In the genomic region with DNA sequence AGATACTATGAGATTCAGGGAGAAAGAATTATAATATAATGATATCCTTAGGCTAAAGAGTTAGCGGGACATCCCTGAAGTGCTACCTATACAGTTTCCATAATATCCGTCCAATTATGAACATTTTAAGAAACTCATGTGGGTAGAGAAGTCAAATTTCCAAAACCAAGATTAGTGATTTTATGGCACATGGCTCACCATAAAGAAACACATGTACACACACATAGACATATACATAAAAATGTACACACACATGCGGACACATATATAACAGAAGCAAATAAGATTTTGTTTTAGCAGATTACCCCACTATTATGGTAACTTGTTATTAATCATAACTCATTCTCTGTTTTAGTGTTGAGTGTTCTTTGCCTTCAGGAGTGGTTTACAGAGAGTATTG, we compare ENCODE assay signal across 33 cellular contexts.
"Had no signal": no experiment of that assay in that cellular context is flagged by ENCODE, and none has a peak within 500 bp of the region (broad histone marks: within the 10 kb centered on the region; RNA-seq: fewer than 3 reads in every experiment).

No MANE protein-coding gene starts in this region.

- H3K9me3 ChIP-seq: MG63 had no signal

- DNase-seq: Karpas-422, Kasumi-1, MG63, MM.1S, MV-4-11, NCI-H1048, NCI-H1092, NCI-H1092 treated with DMSO at 0.1 percent for 48 hours, NCI-H1105, NCI-H1105 treated with DMSO at 0.1 percent for 48 hours, NCI-H1417 treated with DMSO at 0.1 percent for 48 hours, NCI-H1436, NCI-H1436 treated with DMSO at 0.1 percent for 48 hours, NCI-H146, NCI-H1694, NCI-H1694 treated with DMSO at 0.1 percent for 48 hours, NCI-H187, NCI-H187 treated with DMSO at 0.1 percent for 48 hours, NCI-H1930, NCI-H2029, NCI-H2029 treated with DMSO at 0.1 percent for 48 hours, NCI-H2081, NCI-H2081 treated with DMSO at 0.1 percent for 48 hours, NCI-H2107, NCI-H2171, NCI-H2171 treated with DMSO at 0.1 percent for 48 hours, NCI-H2227 treated with DMSO at 0.1 percent for 48 hours, NCI-H226, NCI-H345, NCI-H446, NCI-H446 treated with DMSO at 0.1 percent for 48 hours, NCI-H510A, NCI-H510A treated with DMSO at 0.1 percent for 48 hours had no signal

- H3K4me3 ChIP-seq: MG63 had no signal

- H3K27me3 ChIP-seq: MG63 had no signal

- H3K36me3 ChIP-seq: MG63 had no signal
